1 cellular context compared by ENCODE assay signal in genomic region chr16:81624718-81625543, GRCh38.
A peak's percentile ranks its signal among the peaks of the same experiment; 100 is the strongest.
TF ChIP-seq lines count a peak whose summit lies in the region.

No MANE protein-coding gene starts in this region.

TF ChIP-seq in HepG2, 621 proteins besides CTCF, POLR2A, EP300 and RAD21 (continued from another document and continues in another):
- TF ChIP-seq PBX3 (CRISPR knock-in tag; IDR thresholded peaks at IDR 0.05; ENCODE audit: borderline replicate concordance): no peak
- TF ChIP-seq NR3C1 (CRISPR knock-in tag; IDR thresholded peaks at IDR 0.05): no peak
- TF ChIP-seq HNF4A (CRISPR knock-in tag; IDR thresholded peaks at IDR 0.05): peak; percentile 92
- no peak for TF ChIP-seq JUN (CRISPR knock-in tag; IDR thresholded peaks at IDR 0.05)
- peak; percentile 37 for TF ChIP-seq DRAP1 (CRISPR knock-in tag; IDR thresholded peaks at IDR 0.05)
- peak; percentile 82 for TF ChIP-seq TARDBP (CRISPR knock-in tag; IDR thresholded peaks at IDR 0.05)
- no peak for TF ChIP-seq ZNF333 (CRISPR knock-in tag; IDR thresholded peaks at IDR 0.05; ENCODE audit: borderline replicate concordance)
- peak; percentile 56; the same call in 1 of the 2 replicates for TF ChIP-seq ZNF337 (CRISPR knock-in tag; IDR thresholded peaks at IDR 0.05; ENCODE audit: borderline replicate concordance, low read depth)
- no peak for TF ChIP-seq ZNF276 (CRISPR knock-in tag; IDR thresholded peaks at IDR 0.05; ENCODE audit: low read depth)
- TF ChIP-seq ZMYM4 (CRISPR knock-in tag; IDR thresholded peaks at IDR 0.05): peak; percentile 65
- TF ChIP-seq KLF15 (CRISPR knock-in tag; IDR thresholded peaks at IDR 0.05; ENCODE audit: borderline replicate concordance): no peak
- no peak for TF ChIP-seq RBAK (CRISPR knock-in tag; IDR thresholded peaks at IDR 0.05)
- peak; percentile 8; the same call in 1 of the 2 replicates for TF ChIP-seq ATF7-NPFF (CRISPR knock-in tag; IDR thresholded peaks at IDR 0.05; ENCODE audit: low read depth)
- TF ChIP-seq SMYD3 (CRISPR knock-in tag; IDR thresholded peaks at IDR 0.05): no peak
- TF ChIP-seq ARNT2 (CRISPR knock-in tag; IDR thresholded peaks at IDR 0.05; ENCODE audit: low read depth): peak; percentile 9; the same call in 1 of the 2 replicates
- TF ChIP-seq ZNF446 (CRISPR knock-in tag; IDR thresholded peaks at IDR 0.05): no peak
- peak; percentile 58; the same call in 1 of the 2 replicates for TF ChIP-seq IRF9 (CRISPR knock-in tag; IDR thresholded peaks at IDR 0.05; ENCODE audit: borderline replicate concordance)
- TF ChIP-seq ZNF530 (CRISPR knock-in tag; IDR thresholded peaks at IDR 0.05; ENCODE audit: low read depth): no peak
- no peak for TF ChIP-seq ISX (CRISPR knock-in tag; conservative IDR thresholded peaks at IDR 0.05)
- TF ChIP-seq ZNF549 (CRISPR knock-in tag; IDR thresholded peaks at IDR 0.05): no peak
- no peak for TF ChIP-seq ZNF335 (CRISPR knock-in tag; IDR thresholded peaks at IDR 0.05)
- TF ChIP-seq ZSCAN25 (CRISPR knock-in tag; IDR thresholded peaks at IDR 0.05): 0 out of 2 replicates have a peak, but pooled peaks have one; percentile 18
- TF ChIP-seq ZFP90 (CRISPR knock-in tag; IDR thresholded peaks at IDR 0.05; ENCODE audit: borderline replicate concordance): 0 out of 2 replicates have a peak, but pooled peaks have one; percentile 83
- no peak for TF ChIP-seq SOX6 (IDR thresholded peaks at IDR 0.05)
- TF ChIP-seq SOX6 (CRISPR knock-in tag; IDR thresholded peaks at IDR 0.05): peak; percentile 98
- no peak for TF ChIP-seq ZBTB42 (CRISPR knock-in tag; IDR thresholded peaks at IDR 0.05)
- peak; percentile 82 for TF ChIP-seq HOXA3 (CRISPR knock-in tag; IDR thresholded peaks at IDR 0.05)
- TF ChIP-seq RFX1 (IDR thresholded peaks at IDR 0.05): no peak
- TF ChIP-seq, protein P1, sequence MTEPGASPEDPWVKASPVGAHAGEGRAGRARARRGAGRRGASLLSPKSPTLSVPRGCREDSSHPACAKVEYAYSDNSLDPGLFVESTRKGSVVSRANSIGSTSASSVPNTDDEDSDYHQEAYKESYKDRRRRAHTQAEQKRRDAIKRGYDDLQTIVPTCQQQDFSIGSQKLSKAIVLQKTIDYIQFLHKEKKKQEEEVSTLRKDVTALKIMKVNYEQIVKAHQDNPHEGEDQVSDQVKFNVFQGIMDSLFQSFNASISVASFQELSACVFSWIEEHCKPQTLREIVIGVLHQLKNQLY (CRISPR knock-in tag; IDR thresholded peaks at IDR 0.05): peak; percentile 85
- peak; percentile 65 for TF ChIP-seq ISL2 (CRISPR knock-in tag; IDR thresholded peaks at IDR 0.05)
- TF ChIP-seq ZNF616 (CRISPR knock-in tag; IDR thresholded peaks at IDR 0.05; ENCODE audit: low read depth): no peak; the same call in 1 of the 2 replicates
- TF ChIP-seq POGZ (CRISPR knock-in tag; IDR thresholded peaks at IDR 0.05): peak; percentile 77
- TF ChIP-seq ZSCAN20 (CRISPR knock-in tag; IDR thresholded peaks at IDR 0.05; ENCODE audit: borderline replicate concordance): no peak
- no peak for TF ChIP-seq ZNF569 (CRISPR knock-in tag; IDR thresholded peaks at IDR 0.05; ENCODE audit: borderline replicate concordance)
- TF ChIP-seq, protein P2, sequence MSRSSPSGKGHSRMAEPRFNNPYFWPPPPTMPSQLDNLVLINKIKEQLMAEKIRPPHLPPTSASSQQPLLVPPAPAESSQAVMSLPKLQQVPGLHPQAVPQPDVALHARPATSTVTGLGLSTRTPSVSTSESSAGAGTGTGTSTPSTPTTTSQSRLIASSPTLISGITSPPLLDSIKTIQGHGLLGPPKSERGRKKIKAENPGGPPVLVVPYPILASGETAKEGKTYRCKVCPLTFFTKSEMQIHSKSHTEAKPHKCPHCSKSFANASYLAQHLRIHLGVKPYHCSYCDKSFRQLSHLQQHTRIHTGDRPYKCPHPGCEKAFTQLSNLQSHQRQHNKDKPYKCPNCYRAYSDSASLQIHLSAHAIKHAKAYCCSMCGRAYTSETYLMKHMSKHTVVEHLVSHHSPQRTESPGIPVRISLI (CRISPR knock-in tag; IDR thresholded peaks at IDR 0.05; ENCODE audit: borderline replicate concordance): peak; percentile 49; the same call in 1 of the 2 replicates
- TF ChIP-seq DMAP1 (CRISPR knock-in tag; IDR thresholded peaks at IDR 0.05): no peak
- no peak for TF ChIP-seq ZNF3 (CRISPR knock-in tag; IDR thresholded peaks at IDR 0.05)
- no peak for TF ChIP-seq RELA (CRISPR knock-in tag; IDR thresholded peaks at IDR 0.05)
- TF ChIP-seq SRSF4 (IDR thresholded peaks at IDR 0.05; ENCODE audit: low read depth, low read length, poor library complexity, severe bottlenecking): no peak
- TF ChIP-seq ZNF407 (CRISPR knock-in tag; IDR thresholded peaks at IDR 0.05; ENCODE audit: not compliant biosample characterization): no peak
- TF ChIP-seq AFF4 (CRISPR knock-in tag; IDR thresholded peaks at IDR 0.05): no peak
- TF ChIP-seq ASH2L (IDR thresholded peaks at IDR 0.05; ENCODE audit: insufficient read length, low read depth, low read length): peak; percentile 66
- no peak for TF ChIP-seq ATAD3A (CRISPR knock-in tag; IDR thresholded peaks at IDR 0.05)
- peak; percentile 58; the same call in 1 of the 2 replicates for TF ChIP-seq HOMEZ (CRISPR knock-in tag; IDR thresholded peaks at IDR 0.05; ENCODE audit: low read depth)
- 0 out of 2 replicates have a peak, but pooled peaks have one; percentile 20 for TF ChIP-seq AKAP8 (CRISPR knock-in tag; IDR thresholded peaks at IDR 0.05)
